ENCODE assay signal across 20 cellular contexts in the genomic region with DNA sequence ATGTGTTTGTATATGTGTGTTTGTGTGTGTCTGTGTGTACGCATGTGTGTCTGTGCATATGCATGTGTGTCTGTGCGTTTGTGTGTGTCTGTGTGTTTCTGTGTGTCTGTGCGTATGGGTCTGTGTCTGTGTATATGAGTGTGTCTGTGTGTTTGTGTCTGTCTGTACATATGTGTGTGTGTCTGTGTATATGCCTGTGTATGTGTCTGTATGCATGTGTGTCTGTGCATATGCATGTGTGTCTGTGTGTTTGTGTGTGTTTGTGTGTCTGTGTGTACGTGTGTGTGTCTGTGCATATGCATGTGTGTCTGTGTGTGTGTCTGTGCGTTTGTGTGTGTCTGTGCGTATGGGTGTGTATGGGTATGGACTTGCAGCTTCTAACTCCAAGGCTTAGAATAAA.
DNase-seq lines count a peak whose midpoint lies in the region; ATAC-seq, FAIRE-seq and TF ChIP-seq lines count a peak whose summit lies in the region.
"Had no signal": no experiment of that assay in that cellular context is flagged by ENCODE, and none has a peak within 500 bp of the region (broad histone marks: within the 10 kb centered on the region; RNA-seq: fewer than 3 reads in every experiment).

No MANE protein-coding gene starts in this region.

- no peak overlapping the region for H3K4me3 Mint-ChIP-seq in activated CD4-positive, alpha-beta memory T cell treated with anti-CD3 and anti-CD28 coated beads for 36 hours
- H3K4me3 Mint-ChIP-seq in activated CD4-positive, alpha-beta memory T cell treated with anti-CD3 and anti-CD28 coated beads, Interleukin-2, amount 10 ng/mL, durations not matched to agents 7 days and 5 days, result no peak overlapping the region
- H3K4me3 Mint-ChIP-seq in stimulated activated effector memory CD8-positive, alpha-beta T cell treated with anti-CD3 and anti-CD28 coated beads, Interleukin-12 subunit alpha, Interleukin-12 subunit beta, amount 100 ng/mL, for 72 hours, result peak overlapping the region; percentile 9
- no peak overlapping the region for H3K4me3 Mint-ChIP-seq in effector memory CD8-positive, alpha-beta T cell
- H3K4me3 Mint-ChIP-seq: CD14-positive monocyte; CD8-positive, alpha-beta T cell had no signal

- no peak overlapping the region for H3K23ac ChIP-seq in H1 (ENCODE audit: insufficient read length)

- no peak overlapping the region for H3K4ac ChIP-seq in H1 (replicated peaks; ENCODE audit: insufficient read length, low read depth, low read length)

- H3K36me3 ChIP-seq in H1 (ENCODE audit: control insufficient read depth in 2 of 4, insufficient read depth in 4 of 4, low read length in 3 of 4), result no peaks in the 10 kb centered on the region
- H3K36me3 ChIP-seq in vagina, result no peaks in the 10 kb centered on the region

- no peak overlapping the region for H3K56ac ChIP-seq in H1 (replicated peaks; ENCODE audit: insufficient read length, low read depth, low read length)

- POLR2A ChIA-PET in activated CD4-positive, alpha-beta memory T cell treated with anti-CD3 and anti-CD28 coated beads for 36 hours (lab: Charles Lee), result no interaction called here
- POLR2A ChIA-PET in activated CD4-positive, alpha-beta memory T cell treated with anti-CD3 and anti-CD28 coated beads, Interleukin-2, amount 10 ng/mL, durations not matched to agents 7 days and 5 days (lab: Charles Lee), result no interaction called here
- POLR2A ChIA-PET in H1 (lab: Charles Lee; ENCODE audit: partially characterized antibody), result no interaction called here

- H3K9me3 ChIP-seq in H1 (ENCODE audit: insufficient read depth in 2 of 2, low read depth in 1 of 2, low read length in 1 of 2) (no peaks in the 10 kb centered on the region), vagina (no peaks in the 10 kb centered on the region)

- H3K4me3 ChIP-seq in H1 (ENCODE audit: extremely low read depth in 1 of 4, insufficient read depth in 2 of 4, low read depth in 3 of 4, low read length in 4 of 4) (no peak overlapping the region), vagina (no peak overlapping the region)

- peak overlapping the region; percentile 2 for H3K27ac Mint-ChIP-seq in activated CD4-positive, alpha-beta memory T cell treated with anti-CD3 and anti-CD28 coated beads for 36 hours
- H3K27ac Mint-ChIP-seq in activated CD4-positive, alpha-beta memory T cell treated with anti-CD3 and anti-CD28 coated beads, Interleukin-2, amount 10 ng/mL, durations not matched to agents 7 days and 5 days, result no peak overlapping the region
- no peak overlapping the region for H3K27ac Mint-ChIP-seq in stimulated activated effector memory CD8-positive, alpha-beta T cell treated with anti-CD3 and anti-CD28 coated beads, Interleukin-12 subunit alpha, Interleukin-12 subunit beta, amount 100 ng/mL, for 72 hours
- H3K27ac Mint-ChIP-seq in effector memory CD8-positive, alpha-beta T cell, result no peak overlapping the region
- H3K27ac Mint-ChIP-seq: CD14-positive monocyte; CD8-positive, alpha-beta T cell had no signal

- H3K79me1 ChIP-seq in H1 (ENCODE audit: low read depth, low read length), result no peaks in the 10 kb centered on the region

- CTCF ChIA-PET in activated CD4-positive, alpha-beta memory T cell treated with anti-CD3 and anti-CD28 coated beads for 36 hours (lab: Charles Lee), result no interaction called here
- CTCF ChIA-PET in activated CD4-positive, alpha-beta memory T cell treated with anti-CD3 and anti-CD28 coated beads, Interleukin-2, amount 10 ng/mL, durations not matched to agents 7 days and 5 days (lab: Charles Lee), result no interaction called here
- CTCF ChIA-PET in H1 (lab: Charles Lee; ENCODE audit: partially characterized antibody), result interaction anchor here (0.7 kb wide), 1 partner anchor 220 kb away, joined by 3 read pairs; no protein-coding TSS in a partner anchor

- no peak overlapping the region; the same call in 1 of the 2 replicates for H2BK5ac ChIP-seq in H1 (ENCODE audit: low read depth, low read length)

- no peak overlapping the region for H2BK15ac ChIP-seq in H1 (ENCODE audit: low read length)

- no peak overlapping the region for H3K14ac ChIP-seq in H1 (ENCODE audit: insufficient read length)

- peaks cover 17% of the 10 kb centered on the region for H3K4me1 Mint-ChIP-seq in activated CD4-positive, alpha-beta memory T cell treated with anti-CD3 and anti-CD28 coated beads for 36 hours (ENCODE audit: low read depth)
- H3K4me1 Mint-ChIP-seq in activated CD4-positive, alpha-beta memory T cell treated with anti-CD3 and anti-CD28 coated beads, Interleukin-2, amount 10 ng/mL, durations not matched to agents 7 days and 5 days, result peaks cover 13% of the 10 kb centered on the region
- peaks cover 17% of the 10 kb centered on the region for H3K4me1 Mint-ChIP-seq in stimulated activated effector memory CD8-positive, alpha-beta T cell treated with anti-CD3 and anti-CD28 coated beads, Interleukin-12 subunit alpha, Interleukin-12 subunit beta, amount 100 ng/mL, for 72 hours
- H3K4me1 Mint-ChIP-seq in effector memory CD8-positive, alpha-beta T cell (ENCODE audit: low read depth in 2 of 2), result no peaks in the 10 kb centered on the region
- H3K4me1 Mint-ChIP-seq: CD14-positive monocyte had no signal

- FAIRE-seq in HTR-8/SVneo (lab: Jason Lieb, UNC) (peak; percentile 74), H1 (lab: Jason Lieb, UNC) (no peak)
- FAIRE-seq: D721Med, G401.6, GM19239, H54 had no signal

- TF ChIP-seq CTCF in H1 (IDR thresholded peaks at IDR 0.05; ENCODE audit: control extremely low read depth in 1 of 3, insufficient read depth in 1 of 3, low read depth in 1 of 3, low read length in 3 of 3) (no peak), vagina (IDR thresholded peaks at IDR 0.05) (no peak)

- no peaks in the 10 kb centered on the region for H3K23me2 ChIP-seq in H1 (ENCODE audit: low read depth, low read length)

- peak overlapping the region; percentile 10; the same call in 1 of the 2 replicates for H2BK12ac ChIP-seq in H1 (ENCODE audit: low read depth, low read length)

- no peak overlapping the region for H3K9ac ChIP-seq in H1 (replicated peaks in 1 of 4; ENCODE audit: extremely low read depth in 1 of 4, low read depth in 3 of 4, low read length in 3 of 4)

- no peaks in the 10 kb centered on the region for H3K36me3 Mint-ChIP-seq in activated CD4-positive, alpha-beta memory T cell treated with anti-CD3 and anti-CD28 coated beads for 36 hours
- peaks cover 7% of the 10 kb centered on the region for H3K36me3 Mint-ChIP-seq in activated CD4-positive, alpha-beta memory T cell treated with anti-CD3 and anti-CD28 coated beads, Interleukin-2, amount 10 ng/mL, durations not matched to agents 7 days and 5 days (ENCODE audit: low read depth)
- no peaks in the 10 kb centered on the region for H3K36me3 Mint-ChIP-seq in stimulated activated effector memory CD8-positive, alpha-beta T cell treated with anti-CD3 and anti-CD28 coated beads, Interleukin-12 subunit alpha, Interleukin-12 subunit beta, amount 100 ng/mL, for 72 hours
- no peaks in the 10 kb centered on the region for H3K36me3 Mint-ChIP-seq in effector memory CD8-positive, alpha-beta T cell (ENCODE audit: insufficient read depth)
- H3K36me3 Mint-ChIP-seq: CD14-positive monocyte; CD8-positive, alpha-beta T cell had no signal

- H3K27me3 ChIP-seq in H1 (replicated peaks in 1 of 4; ENCODE audit: control insufficient read depth in 3 of 4, extremely low read depth in 1 of 4, insufficient read depth in 3 of 4, low read length in 3 of 4) (no peaks in the 10 kb centered on the region), vagina (no peaks in the 10 kb centered on the region)

- TF ChIP-seq RAD21 in H1 (IDR thresholded peaks at IDR 0.05 in 1 of 2, conservative IDR thresholded peaks at IDR 0.05 in 1 of 2; ENCODE audit: low read depth in 2 of 2, low read length in 2 of 2), result no peak

- H4K5ac ChIP-seq in H1 (ENCODE audit: insufficient read length, low read depth, low read length), result no peak overlapping the region

- DNase-seq in activated CD4-positive, alpha-beta memory T cell treated with anti-CD3 and anti-CD28 coated beads for 36 hours, result no peak
- no peak for DNase-seq in activated CD4-positive, alpha-beta memory T cell treated with anti-CD3 and anti-CD28 coated beads, Interleukin-2, amount 10 ng/mL, durations not matched to agents 7 days and 5 days
- no peak for DNase-seq in HTR-8/SVneo (ENCODE audit: insufficient read length, low spot score)
- DNase-seq in H1 (ENCODE audit: low read depth in 1 of 2, low spot score in 2 of 2), result no peak
- DNase-seq in stimulated activated effector memory CD8-positive, alpha-beta T cell treated with anti-CD3 and anti-CD28 coated beads, Interleukin-12 subunit alpha, Interleukin-12 subunit beta, amount 100 ng/mL, for 72 hours (ENCODE audit: low spot score in 2 of 2), result no peak
- no peak for DNase-seq in left colon
- no peak for DNase-seq in effector memory CD8-positive, alpha-beta T cell
- DNase-seq in vagina (ENCODE audit: extremely low spot score in 2 of 2), result no peak
- DNase-seq: CD8-positive, alpha-beta T cell; COR-L47; DMS153; DMS79 treated with DMSO at 0.1 percent for 48 hours; EL had no signal

- TF ChIP-seq POLR2A in H1 (IDR thresholded peaks at IDR 0.05; ENCODE audit: control extremely low read depth in 1 of 2, low read depth in 2 of 2, low read length in 2 of 2), result no peak
- TF ChIP-seq POLR2A in vagina (IDR thresholded peaks at IDR 0.05), result no peak

- no peak overlapping the region for H3K27ac ChIP-seq in H1 (ENCODE audit: low read depth, low read length)
- no peak overlapping the region for H3K27ac ChIP-seq in vagina
- H3K27ac ChIP-seq: 22Rv1 had no signal

- no peak overlapping the region for H3K18ac ChIP-seq in H1 (ENCODE audit: extremely low read depth, low read length)

- intact Hi-C loops in activated CD4-positive, alpha-beta memory T cell treated with anti-CD3 and anti-CD28 coated beads for 36 hours (cut with micrococcal nuclease), result loop anchor here (2.0 to 10.0 kb wide), 4 partner anchors 301 to 1022 kb away; no protein-coding TSS in a partner anchor
- intact Hi-C loops in left colon (cut with DNase I, micrococcal nuclease), result no loop called here
- intact Hi-C loops in vagina (cut with DNase I), result loop anchor here (5.0 kb wide), 1 partner anchor 638 kb away; no protein-coding TSS in a partner anchor

- no peak overlapping the region for H3K4me2 ChIP-seq in H1 (ENCODE audit: insufficient read depth in 1 of 2, low read depth in 2 of 2, low read length in 2 of 2)

- H2AK5ac ChIP-seq in H1 (ENCODE audit: low read depth, low read length), result peak overlapping the region; percentile 70; the same call in 1 of the 2 replicates

- no peak overlapping the region for H4K8ac ChIP-seq in H1 (ENCODE audit: extremely low read depth, insufficient read depth, low read length)

- H2AFZ ChIP-seq in H1 (ENCODE audit: low read length), result no peak overlapping the region

- no peak for TF ChIP-seq EP300 in H1 (IDR thresholded peaks at IDR 0.05; ENCODE audit: borderline replicate concordance in 1 of 2, low read depth in 2 of 2, low read length in 2 of 2)

- no peak overlapping the region for H2BK120ac ChIP-seq in H1 (replicated peaks; ENCODE audit: low read depth, low read length)

- no peaks in the 10 kb centered on the region for H3K79me2 ChIP-seq in H1 (ENCODE audit: control insufficient read depth in 1 of 2, insufficient read depth in 2 of 2, low read length in 2 of 2)

- H4K20me1 ChIP-seq in H1 (replicated peaks in 1 of 2; ENCODE audit: control insufficient read depth in 1 of 2, insufficient read depth in 2 of 2, low read length in 2 of 2), result no peaks in the 10 kb centered on the region

- H2BK20ac ChIP-seq in H1 (ENCODE audit: low read length), result no peak overlapping the region

- H3K4me1 ChIP-seq in H1 (replicated peaks in 1 of 4; ENCODE audit: control insufficient read depth in 3 of 4, insufficient read depth in 4 of 4, low read length in 3 of 4) (peaks cover 0 to 3% (median 0%) of the 10 kb centered on the region in 4 experiments; a peak in 2 of 7 replicates), vagina (no peaks in the 10 kb centered on the region)

- 75% methylated on average over 6 of the region's 6 CpGs; no CpG with 5 or more reads in 1 of the 2 experiments for WGBS in H1 (ENCODE audit: extremely low coverage in 1 of 2, insufficient coverage in 1 of 2, insufficient read length in 1 of 2, insufficient replicate concordance in 2 of 2, low coverage in 1 of 2, low lambda C conversion rate in 2 of 2, missing lambda C conversion rate in 1 of 2), 2 experiments

- H4K91ac ChIP-seq in H1 (replicated peaks; ENCODE audit: insufficient read length, low read length), result no peak overlapping the region

- peaks cover 2% of the 10 kb centered on the region for H3K9me3 Mint-ChIP-seq in activated CD4-positive, alpha-beta memory T cell treated with anti-CD3 and anti-CD28 coated beads for 36 hours
- H3K9me3 Mint-ChIP-seq in activated CD4-positive, alpha-beta memory T cell treated with anti-CD3 and anti-CD28 coated beads, Interleukin-2, amount 10 ng/mL, durations not matched to agents 7 days and 5 days, result peaks cover 8% of the 10 kb centered on the region
- peaks cover 13% of the 10 kb centered on the region for H3K9me3 Mint-ChIP-seq in stimulated activated effector memory CD8-positive, alpha-beta T cell treated with anti-CD3 and anti-CD28 coated beads, Interleukin-12 subunit alpha, Interleukin-12 subunit beta, amount 100 ng/mL, for 72 hours
- H3K9me3 Mint-ChIP-seq in effector memory CD8-positive, alpha-beta T cell, result peaks cover 0 to 7% of the 10 kb centered on the region in 2 donors
- H3K9me3 Mint-ChIP-seq: CD8-positive, alpha-beta T cell had no signal

- peaks cover 1% of the 10 kb centered on the region for H3K27me3 Mint-ChIP-seq in activated CD4-positive, alpha-beta memory T cell treated with anti-CD3 and anti-CD28 coated beads for 36 hours
- H3K27me3 Mint-ChIP-seq in activated CD4-positive, alpha-beta memory T cell treated with anti-CD3 and anti-CD28 coated beads, Interleukin-2, amount 10 ng/mL, durations not matched to agents 7 days and 5 days, result no peaks in the 10 kb centered on the region
- H3K27me3 Mint-ChIP-seq in effector memory CD8-positive, alpha-beta T cell, result no peaks in the 10 kb centered on the region

- no peak for ATAC-seq in stimulated activated effector memory CD8-positive, alpha-beta T cell treated with anti-CD3 and anti-CD28 coated beads, Interleukin-12 subunit alpha, Interleukin-12 subunit beta, amount 100 ng/mL, for 72 hours
- no peak for ATAC-seq in left colon
- no peak for ATAC-seq in effector memory CD8-positive, alpha-beta T cell (replicated peaks)
- ATAC-seq: CD8-positive, alpha-beta T cell; HCT116 had no signal

Comparison
In these comparisons a context has a peak if more than half of its experiments do, and no peak if none do; other contexts are left out.
1. intact Hi-C loops: an anchor here in activated CD4-positive, alpha-beta memory T cell treated with anti-CD3 and anti-CD28 coated beads for 36 hours (2.0 to 10.0 kb wide) and vagina (5.0 kb wide); none called in left colon.